Comparison of ENCODE assay signal across 17 cellular contexts in the genomic region with DNA sequence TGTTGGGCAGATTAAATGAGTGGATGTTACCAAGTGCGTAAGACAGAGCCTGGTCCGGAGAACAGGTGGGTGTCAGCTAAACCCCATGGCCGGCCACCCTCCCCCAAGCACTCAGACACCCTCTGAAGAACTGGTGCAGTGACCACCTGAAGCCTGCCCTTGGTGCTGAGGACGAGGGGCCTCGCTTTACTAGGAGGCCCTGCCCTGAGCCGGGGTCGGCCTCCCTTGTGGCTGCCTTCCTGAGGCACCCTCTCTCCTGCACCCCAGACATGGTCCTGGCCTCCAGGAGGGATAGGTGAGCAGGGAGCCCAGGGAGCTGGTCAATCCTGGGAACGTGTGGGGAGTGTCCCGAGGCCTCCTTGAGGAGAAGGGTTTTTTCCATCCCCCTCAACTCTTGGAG. TPM values are rescaled to one million over a fixed set of nuclear protein-coding genes. Genes with fewer than 3 reads are reported as not detected.
DNase-seq lines count a peak whose midpoint lies in the region; ATAC-seq and TF ChIP-seq lines count a peak whose summit lies in the region.
"Had no signal": no experiment of that assay in that cellular context is flagged by ENCODE, and none has a peak within 500 bp of the region (broad histone marks: within the 10 kb centered on the region; RNA-seq: fewer than 3 reads in every experiment).

No MANE protein-coding gene starts in this region.

- TF ChIP-seq CTCF in progenitor cell of endocrine pancreas (IDR thresholded peaks at IDR 0.05; ENCODE audit: unreplicated experiment) (no peak), foreskin fibroblast (IDR thresholded peaks at IDR 0.05; ENCODE audit: low read depth, low read length) (no peak)

- peaks cover 12% of the 10 kb centered on the region for H3K9me3 Mint-ChIP-seq in activated CD4-positive, alpha-beta T cell treated with anti-CD3 and anti-CD28 coated beads for 36 hours (ENCODE audit: low read depth)
- H3K9me3 Mint-ChIP-seq in progenitor cell of endocrine pancreas (ENCODE audit: low read depth) = peaks cover 11% of the 10 kb centered on the region

- DNase-seq in activated CD4-positive, alpha-beta T cell treated with anti-CD3 and anti-CD28 coated beads for 36 hours = peak; percentile 3
- DNase-seq in activated CD4-positive, alpha-beta T cell treated with anti-CD3 and anti-CD28 coated beads, Interleukin-2, amount 50 U/mL, for 1 hour = no peak
- DNase-seq in H7 = peak; percentile 36
- peak; percentile 5 to 35 (median 29) for DNase-seq in right cardiac atrium
- no peak for DNase-seq in progenitor cell of endocrine pancreas (ENCODE audit: low spot score, unreplicated experiment)
- DNase-seq in foreskin fibroblast = no peak
- DNase-seq in dedifferentiated amniotic fluid mesenchymal stem cell (ENCODE audit: extremely low spot score) = no peak
- DNase-seq: 8988T, NCI-H1105 treated with DMSO at 0.1 percent for 48 hours, NCI-H187, NCI-H774, PC-9 had no signal

- peaks cover 38% of the 10 kb centered on the region for H3K27me3 Mint-ChIP-seq in activated CD4-positive, alpha-beta T cell treated with anti-CD3 and anti-CD28 coated beads for 36 hours
- H3K27me3 Mint-ChIP-seq in progenitor cell of endocrine pancreas = peaks cover 59% of the 10 kb centered on the region

- CTCF ChIA-PET in activated CD4-positive, alpha-beta T cell treated with anti-CD3 and anti-CD28 coated beads for 36 hours (lab: Charles Lee) = interaction anchor here (0.6 to 0.7 kb wide), 2 partner anchors 601 to 1140 kb away, joined by 3 to 6 read pairs; no protein-coding TSS in a partner anchor

- H3K4me3 ChIP-seq in H7 (ENCODE audit: insufficient read depth, low read depth, low read length) = no peak overlapping the region
- H3K4me3 ChIP-seq in right cardiac atrium (ENCODE audit: low read length) = no peak overlapping the region
- H3K4me3 ChIP-seq in foreskin fibroblast (ENCODE audit: low read depth in 1 of 2, low read length in 2 of 2) = no peak overlapping the region
- H3K4me3 ChIP-seq: PC-9 had no signal

- H3K36me3 Mint-ChIP-seq in activated CD4-positive, alpha-beta T cell treated with anti-CD3 and anti-CD28 coated beads for 36 hours (ENCODE audit: low read depth) = peaks cover 2% of the 10 kb centered on the region
- no peaks in the 10 kb centered on the region for H3K36me3 Mint-ChIP-seq in progenitor cell of endocrine pancreas (ENCODE audit: insufficient read depth)

- no peak overlapping the region for H3K4me3 Mint-ChIP-seq in activated CD4-positive, alpha-beta T cell treated with anti-CD3 and anti-CD28 coated beads for 36 hours
- no peak overlapping the region for H3K4me3 Mint-ChIP-seq in progenitor cell of endocrine pancreas (ENCODE audit: low read depth)
- H3K4me3 Mint-ChIP-seq: CD8-positive, alpha-beta T cell had no signal

- no peaks in the 10 kb centered on the region for H3K4me1 ChIP-seq in right cardiac atrium (ENCODE audit: control insufficient read depth, insufficient read depth, low read length)

- POLR2A ChIA-PET in activated CD4-positive, alpha-beta T cell treated with anti-CD3 and anti-CD28 coated beads for 36 hours (lab: Charles Lee) = no interaction called here

- no peaks in the 10 kb centered on the region for H3K9me3 ChIP-seq in right cardiac atrium (ENCODE audit: control insufficient read depth, low read length)

- H3K27ac Mint-ChIP-seq in activated CD4-positive, alpha-beta T cell treated with anti-CD3 and anti-CD28 coated beads for 36 hours = no peak overlapping the region
- H3K27ac Mint-ChIP-seq in progenitor cell of endocrine pancreas = peak overlapping the region; percentile 41
- H3K27ac Mint-ChIP-seq: CD8-positive, alpha-beta T cell had no signal

- H3K27me3 ChIP-seq in H7 (ENCODE audit: control insufficient read depth, insufficient read depth, low read length) (peaks cover 26% of the 10 kb centered on the region), right cardiac atrium (ENCODE audit: control insufficient read depth, insufficient read depth) (no peaks in the 10 kb centered on the region)

- H3K27ac ChIP-seq in right cardiac atrium (ENCODE audit: low read length) = no peak overlapping the region
- H3K27ac ChIP-seq: HL-60, PC-9 had no signal

- no peak for ATAC-seq in activated CD4-positive, alpha-beta T cell treated with anti-CD3 and anti-CD28 coated beads for 36 hours
- ATAC-seq in right cardiac atrium = no peak
- no peak for ATAC-seq in GM21447 (IDR thresholded peaks at IDR 0.05; ENCODE audit: unreplicated experiment)
- ATAC-seq: CD8-positive, alpha-beta T cell; HCT116 had no signal

- H3K4me1 Mint-ChIP-seq in activated CD4-positive, alpha-beta T cell treated with anti-CD3 and anti-CD28 coated beads for 36 hours = peaks cover 4% of the 10 kb centered on the region
- peaks cover 6% of the 10 kb centered on the region for H3K4me1 Mint-ChIP-seq in progenitor cell of endocrine pancreas (ENCODE audit: low read depth)

- 86% methylated on average over 9 of the region's 9 CpGs for WGBS in right cardiac atrium

- intact Hi-C loops in activated CD4-positive, alpha-beta T cell treated with anti-CD3 and anti-CD28 coated beads for 36 hours (cut with DNase I, micrococcal nuclease) = no loop called here
- intact Hi-C loops in right cardiac atrium (cut with DNase I) = loop anchor here in 3 of 4 donors (5.0 to 10.0 kb wide), 5 partner anchors 91 to 511 kb away; no protein-coding TSS in a partner anchor

- H3K36me3 ChIP-seq in H7 (replicated peaks; ENCODE audit: control insufficient read depth, insufficient read depth, low read length) = no peaks in the 10 kb centered on the region

RNA-seq across cellular contexts. Expression of gene KIF26A, which starts 4.9 kb away (rescaled TPM):
- total RNA-seq in activated CD4-positive, alpha-beta T cell treated with anti-CD3 and anti-CD28 coated beads for 36 hours = under 1 TPM; 0.21 to 0.28 TPM
- total RNA-seq in H7 (2014; rRNA removed; shearing (Covaris generic)) = 59.2 and 61.0 TPM in 2 replicates
- total RNA-seq in right cardiac atrium (10 to 100 TPM in 2 of 4 donors, 1 to 10 TPM in 2; 7.9 to 10.6 (median 9.9) TPM), progenitor cell of endocrine pancreas (7.0 and 7.4 TPM in 2 replicates)
- 7.1 TPM for polyA plus RNA-seq in right cardiac atrium
- total RNA-seq: LHCN-M2 had no signal

RNA-seq across cellular contexts. Expression of gene ASPG, which starts 48.0 kb away (rescaled TPM):
- not detected for total RNA-seq in activated CD4-positive, alpha-beta T cell treated with anti-CD3 and anti-CD28 coated beads for 36 hours
- 0.17 and 2.9 TPM in 2 replicates for total RNA-seq in H7 (2014; rRNA removed; shearing (Covaris generic))
- total RNA-seq in right cardiac atrium (100 to 1,000 TPM; 169 to 307 (median 208) TPM), progenitor cell of endocrine pancreas (not detected in 2 replicates)
- polyA plus RNA-seq in right cardiac atrium = 99.1 TPM
- total RNA-seq: CD8-positive, alpha-beta T cell; PC-9 had no signal

Comparison
In these comparisons a context has a peak if more than half of its experiments do, and no peak if none do; other contexts are left out.
1. DNase-seq: peak in activated CD4-positive, alpha-beta T cell treated with anti-CD3 and anti-CD28 coated beads for 36 hours (single experiment), H7 (single experiment) and right cardiac atrium (3 of 3); none in activated CD4-positive, alpha-beta T cell treated with anti-CD3 and anti-CD28 coated beads, Interleukin-2, amount 50 U/mL, for 1 hour (single experiment), progenitor cell of endocrine pancreas (single experiment), foreskin fibroblast (0 of 2) and dedifferentiated amniotic fluid mesenchymal stem cell (single experiment).
2. RNA of gene ASPG, which starts 48.0 kb away (total RNA-seq): 169 to 307 TPM in right cardiac atrium; 0.17 to 2.9 TPM in H7, not detected in progenitor cell of endocrine pancreas and not detected in activated CD4-positive, alpha-beta T cell treated with anti-CD3 and anti-CD28 coated beads for 36 hours; every median in the first group is over 10 times any median in the second.
3. intact Hi-C loops: an anchor here in right cardiac atrium (5.0 to 10.0 kb wide); none called in activated CD4-positive, alpha-beta T cell treated with anti-CD3 and anti-CD28 coated beads for 36 hours.